Comparison of ENCODE assay signal across 1 cellular context in the genomic region with DNA sequence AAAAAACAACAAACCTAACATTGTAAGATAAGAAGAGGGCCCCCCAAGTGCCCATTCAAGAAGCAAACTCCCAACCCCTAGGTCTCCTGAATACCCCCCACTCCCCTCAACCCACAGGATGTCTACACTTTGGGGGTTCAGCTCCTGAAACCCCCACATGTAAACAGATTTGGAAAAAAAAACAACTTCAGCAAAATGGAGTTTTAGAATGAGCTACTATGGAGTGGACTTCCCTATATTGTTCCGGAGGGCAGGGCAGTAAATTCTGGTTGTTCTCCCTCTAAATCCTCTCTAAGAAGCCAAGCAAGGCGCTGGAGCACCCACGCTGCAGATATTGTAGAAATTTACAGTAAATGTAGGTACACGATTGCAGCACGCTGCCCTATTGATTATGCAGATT.
TF ChIP-seq lines count a peak whose summit lies in the region.

No MANE protein-coding gene starts in this region.

TF ChIP-seq in GM23338, 12 proteins besides CTCF, POLR2A, EP300 and RAD21:
- TF ChIP-seq, protein P1, sequence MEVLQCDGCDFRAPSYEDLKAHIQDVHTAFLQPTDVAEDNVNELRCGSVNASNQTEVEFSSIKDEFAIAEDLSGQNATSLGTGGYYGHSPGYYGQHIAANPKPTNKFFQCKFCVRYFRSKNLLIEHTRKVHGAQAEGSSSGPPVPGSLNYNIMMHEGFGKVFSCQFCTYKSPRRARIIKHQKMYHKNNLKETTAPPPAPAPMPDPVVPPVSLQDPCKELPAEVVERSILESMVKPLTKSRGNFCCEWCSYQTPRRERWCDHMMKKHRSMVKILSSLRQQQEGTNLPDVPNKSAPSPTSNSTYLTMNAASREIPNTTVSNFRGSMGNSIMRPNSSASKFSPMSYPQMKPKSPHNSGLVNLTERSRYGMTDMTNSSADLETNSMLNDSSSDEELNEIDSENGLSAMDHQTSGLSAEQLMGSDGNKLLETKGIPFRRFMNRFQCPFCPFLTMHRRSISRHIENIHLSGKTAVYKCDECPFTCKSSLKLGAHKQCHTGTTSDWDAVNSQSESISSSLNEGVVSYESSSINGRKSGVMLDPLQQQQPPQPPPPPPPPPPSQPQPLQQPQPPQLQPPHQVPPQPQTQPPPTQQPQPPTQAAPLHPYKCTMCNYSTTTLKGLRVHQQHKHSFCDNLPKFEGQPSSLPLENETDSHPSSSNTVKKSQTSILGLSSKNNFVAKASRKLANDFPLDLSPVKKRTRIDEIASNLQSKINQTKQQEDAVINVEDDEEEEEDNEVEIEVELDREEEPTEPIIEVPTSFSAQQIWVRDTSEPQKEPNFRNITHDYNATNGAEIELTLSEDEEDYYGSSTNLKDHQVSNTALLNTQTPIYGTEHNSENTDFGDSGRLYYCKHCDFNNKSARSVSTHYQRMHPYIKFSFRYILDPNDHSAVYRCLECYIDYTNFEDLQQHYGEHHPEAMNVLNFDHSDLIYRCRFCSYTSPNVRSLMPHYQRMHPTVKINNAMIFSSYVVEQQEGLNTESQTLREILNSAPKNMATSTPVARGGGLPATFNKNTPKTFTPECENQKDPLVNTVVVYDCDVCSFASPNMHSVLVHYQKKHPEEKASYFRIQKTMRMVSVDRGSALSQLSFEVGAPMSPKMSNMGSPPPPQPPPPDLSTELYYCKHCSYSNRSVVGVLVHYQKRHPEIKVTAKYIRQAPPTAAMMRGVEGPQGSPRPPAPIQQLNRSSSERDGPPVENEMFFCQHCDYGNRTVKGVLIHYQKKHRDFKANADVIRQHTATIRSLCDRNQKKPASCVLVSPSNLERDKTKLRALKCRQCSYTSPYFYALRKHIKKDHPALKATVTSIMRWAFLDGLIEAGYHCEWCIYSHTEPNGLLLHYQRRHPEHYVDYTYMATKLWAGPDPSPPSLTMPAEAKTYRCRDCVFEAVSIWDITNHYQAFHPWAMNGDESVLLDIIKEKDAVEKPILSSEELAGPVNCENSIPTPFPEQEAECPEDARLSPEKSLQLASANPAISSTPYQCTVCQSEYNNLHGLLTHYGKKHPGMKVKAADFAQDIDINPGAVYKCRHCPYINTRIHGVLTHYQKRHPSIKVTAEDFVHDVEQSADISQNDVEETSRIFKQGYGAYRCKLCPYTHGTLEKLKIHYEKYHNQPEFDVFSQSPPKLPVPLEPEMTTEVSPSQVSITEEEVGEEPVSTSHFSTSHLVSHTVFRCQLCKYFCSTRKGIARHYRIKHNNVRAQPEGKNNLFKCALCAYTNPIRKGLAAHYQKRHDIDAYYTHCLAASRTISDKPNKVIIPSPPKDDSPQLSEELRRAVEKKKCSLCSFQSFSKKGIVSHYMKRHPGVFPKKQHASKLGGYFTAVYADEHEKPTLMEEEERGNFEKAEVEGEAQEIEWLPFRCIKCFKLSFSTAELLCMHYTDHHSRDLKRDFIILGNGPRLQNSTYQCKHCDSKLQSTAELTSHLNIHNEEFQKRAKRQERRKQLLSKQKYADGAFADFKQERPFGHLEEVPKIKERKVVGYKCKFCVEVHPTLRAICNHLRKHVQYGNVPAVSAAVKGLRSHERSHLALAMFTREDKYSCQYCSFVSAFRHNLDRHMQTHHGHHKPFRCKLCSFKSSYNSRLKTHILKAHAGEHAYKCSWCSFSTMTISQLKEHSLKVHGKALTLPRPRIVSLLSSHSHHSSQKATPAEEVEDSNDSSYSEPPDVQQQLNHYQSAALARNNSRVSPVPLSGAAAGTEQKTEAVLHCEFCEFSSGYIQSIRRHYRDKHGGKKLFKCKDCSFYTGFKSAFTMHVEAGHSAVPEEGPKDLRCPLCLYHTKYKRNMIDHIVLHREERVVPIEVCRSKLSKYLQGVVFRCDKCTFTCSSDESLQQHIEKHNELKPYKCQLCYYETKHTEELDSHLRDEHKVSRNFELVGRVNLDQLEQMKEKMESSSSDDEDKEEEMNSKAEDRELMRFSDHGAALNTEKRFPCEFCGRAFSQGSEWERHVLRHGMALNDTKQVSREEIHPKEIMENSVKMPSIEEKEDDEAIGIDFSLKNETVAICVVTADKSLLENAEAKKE (CRISPR knock-in tag; IDR thresholded peaks at IDR 0.05): no peak
- TF ChIP-seq, protein P2, sequence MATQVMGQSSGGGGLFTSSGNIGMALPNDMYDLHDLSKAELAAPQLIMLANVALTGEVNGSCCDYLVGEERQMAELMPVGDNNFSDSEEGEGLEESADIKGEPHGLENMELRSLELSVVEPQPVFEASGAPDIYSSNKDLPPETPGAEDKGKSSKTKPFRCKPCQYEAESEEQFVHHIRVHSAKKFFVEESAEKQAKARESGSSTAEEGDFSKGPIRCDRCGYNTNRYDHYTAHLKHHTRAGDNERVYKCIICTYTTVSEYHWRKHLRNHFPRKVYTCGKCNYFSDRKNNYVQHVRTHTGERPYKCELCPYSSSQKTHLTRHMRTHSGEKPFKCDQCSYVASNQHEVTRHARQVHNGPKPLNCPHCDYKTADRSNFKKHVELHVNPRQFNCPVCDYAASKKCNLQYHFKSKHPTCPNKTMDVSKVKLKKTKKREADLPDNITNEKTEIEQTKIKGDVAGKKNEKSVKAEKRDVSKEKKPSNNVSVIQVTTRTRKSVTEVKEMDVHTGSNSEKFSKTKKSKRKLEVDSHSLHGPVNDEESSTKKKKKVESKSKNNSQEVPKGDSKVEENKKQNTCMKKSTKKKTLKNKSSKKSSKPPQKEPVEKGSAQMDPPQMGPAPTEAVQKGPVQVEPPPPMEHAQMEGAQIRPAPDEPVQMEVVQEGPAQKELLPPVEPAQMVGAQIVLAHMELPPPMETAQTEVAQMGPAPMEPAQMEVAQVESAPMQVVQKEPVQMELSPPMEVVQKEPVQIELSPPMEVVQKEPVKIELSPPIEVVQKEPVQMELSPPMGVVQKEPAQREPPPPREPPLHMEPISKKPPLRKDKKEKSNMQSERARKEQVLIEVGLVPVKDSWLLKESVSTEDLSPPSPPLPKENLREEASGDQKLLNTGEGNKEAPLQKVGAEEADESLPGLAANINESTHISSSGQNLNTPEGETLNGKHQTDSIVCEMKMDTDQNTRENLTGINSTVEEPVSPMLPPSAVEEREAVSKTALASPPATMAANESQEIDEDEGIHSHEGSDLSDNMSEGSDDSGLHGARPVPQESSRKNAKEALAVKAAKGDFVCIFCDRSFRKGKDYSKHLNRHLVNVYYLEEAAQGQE (IDR thresholded peaks at IDR 0.05; ENCODE audit: unreplicated experiment): no peak
- TF ChIP-seq EZH2phosphoT487 (IDR thresholded peaks at IDR 0.05; ENCODE audit: unreplicated experiment) (no peak), CREB1 (CRISPR knock-in tag; IDR thresholded peaks at IDR 0.05; ENCODE audit: low read depth) (no peak), ZNF114 (CRISPR knock-in tag; IDR thresholded peaks at IDR 0.05) (no peak), ZNF331 (CRISPR knock-in tag; IDR thresholded peaks at IDR 0.05; ENCODE audit: low read depth) (no peak), NANOG (IDR thresholded peaks at IDR 0.05; ENCODE audit: borderline replicate concordance) (no peak), STAT1 (IDR thresholded peaks at IDR 0.05; ENCODE audit: unreplicated experiment) (no peak), POLR2AphosphoS5 (IDR thresholded peaks at IDR 0.05; ENCODE audit: low read depth) (no peak), EZH2 (IDR thresholded peaks at IDR 0.05; ENCODE audit: low read depth, unreplicated experiment) (no peak), JUNB (IDR thresholded peaks at IDR 0.05; ENCODE audit: unreplicated experiment) (no peak)
- TF ChIP-seq, protein P3, sequence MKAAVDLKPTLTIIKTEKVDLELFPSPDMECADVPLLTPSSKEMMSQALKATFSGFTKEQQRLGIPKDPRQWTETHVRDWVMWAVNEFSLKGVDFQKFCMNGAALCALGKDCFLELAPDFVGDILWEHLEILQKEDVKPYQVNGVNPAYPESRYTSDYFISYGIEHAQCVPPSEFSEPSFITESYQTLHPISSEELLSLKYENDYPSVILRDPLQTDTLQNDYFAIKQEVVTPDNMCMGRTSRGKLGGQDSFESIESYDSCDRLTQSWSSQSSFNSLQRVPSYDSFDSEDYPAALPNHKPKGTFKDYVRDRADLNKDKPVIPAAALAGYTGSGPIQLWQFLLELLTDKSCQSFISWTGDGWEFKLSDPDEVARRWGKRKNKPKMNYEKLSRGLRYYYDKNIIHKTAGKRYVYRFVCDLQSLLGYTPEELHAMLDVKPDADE (IDR thresholded peaks at IDR 0.05): no peak
